In genomic region chr13:111431241-111431640, GRCh38 we compare ENCODE assay signal across 14 cellular contexts.
"Had no signal": no experiment of that assay in that cellular context is flagged by ENCODE, and none has a peak within 500 bp of the region (broad histone marks: within the 10 kb centered on the region; RNA-seq: fewer than 3 reads in every experiment).

No MANE protein-coding gene starts in this region.

- H3K9me3 ChIP-seq: body of pancreas, gastrocnemius medialis, heart right ventricle, neutrophil, right atrium auricular region, testis had no signal

- ATAC-seq: body of pancreas; gastrocnemius medialis; heart right ventricle; stimulated activated naive CD8-positive, alpha-beta T cell treated with anti-CD3 and anti-CD28 coated beads, Interleukin-15, amount 100 ng/mL, for 72 hours had no signal

- H3K4me3 ChIP-seq: body of pancreas, gastrocnemius medialis, heart right ventricle, right atrium auricular region, skin epidermis, testis had no signal

- H3K27ac ChIP-seq: body of pancreas, gastrocnemius medialis, heart right ventricle, neutrophil, right atrium auricular region, skin epidermis, testis had no signal

- H3K36me3 ChIP-seq: gastrocnemius medialis, heart right ventricle, neutrophil, right atrium auricular region had no signal

- DNase-seq: activated effector memory CD4-positive, alpha-beta T cell treated with Interleukin-2 at 50 U/mL for 16 hours; activated T-cell treated with anti-CD3 and anti-CD28 coated beads, Interleukin-2, amount 50 U/mL, for 24 hours; body of pancreas; cortex of kidney; effector memory CD4-positive, alpha-beta T cell; gastrocnemius medialis; heart right ventricle; naive B cell; stimulated activated CD4-positive, alpha-beta T cell treated with anti-CD3 and anti-CD28 coated beads, Interleukin-4, amount 100 ng/mL, for 4 hours; stimulated activated naive CD8-positive, alpha-beta T cell treated with anti-CD3 and anti-CD28 coated beads, Interleukin-15, amount 100 ng/mL, for 72 hours; testis had no signal

- H3K27me3 ChIP-seq: body of pancreas, right atrium auricular region, testis had no signal
